ENCODE assay signal across 19 cellular contexts in genomic region chr17:4208228-4208627, GRCh38. TPM values are rescaled to one million over a fixed set of nuclear protein-coding genes. Genes with fewer than 3 reads are reported as not detected.
DNase-seq lines count a peak whose midpoint lies in the region; ATAC-seq and TF ChIP-seq lines count a peak whose summit lies in the region.
"Had no signal": no experiment of that assay in that cellular context is flagged by ENCODE, and none has a peak within 500 bp of the region (broad histone marks: within the 10 kb centered on the region; RNA-seq: fewer than 3 reads in every experiment).

No MANE protein-coding gene starts in this region.

- peak overlapping the region in 1 of 2 donors; percentile 46 for H3K4me3 Mint-ChIP-seq in CD14-positive monocyte
- H3K4me3 Mint-ChIP-seq in CD8-positive, alpha-beta memory T cell: no peak overlapping the region
- H3K4me3 Mint-ChIP-seq: activated CD4-positive, alpha-beta T cell treated with anti-CD3 and anti-CD28 coated beads for 36 hours; activated naive CD4-positive, alpha-beta T cell treated with anti-CD3 and anti-CD28 coated beads for 36 hours; brain; stimulated activated naive CD8-positive, alpha-beta T cell treated with anti-CD3 and anti-CD28 coated beads, Interleukin-15, Interleukin-2, amounts not matched to agents 100 ng/mL and 50 ng/mL, for 24 hours had no signal

- no peak for TF ChIP-seq CTCF in CD14-positive monocyte (IDR thresholded peaks at IDR 0.05)
- TF ChIP-seq CTCF in fibroblast of mammary gland (conservative IDR thresholded peaks at IDR 0.05; ENCODE audit: control insufficient read depth, insufficient read depth, low read depth, low read length): no peak
- TF ChIP-seq CTCF in sigmoid colon (IDR thresholded peaks at IDR 0.05): no peak

- no peaks in the 10 kb centered on the region for H3K9me3 ChIP-seq in sigmoid colon
- no peaks in the 10 kb centered on the region for H3K9me3 ChIP-seq in CD8-positive, alpha-beta memory T cell (ENCODE audit: low read length)

- peaks cover 91 to 99% of the 10 kb centered on the region in 2 donors for H3K36me3 Mint-ChIP-seq in CD14-positive monocyte
- peaks cover 3 to 72% (median 20%) of the 10 kb centered on the region in 3 donors for H3K36me3 Mint-ChIP-seq in CD8-positive, alpha-beta memory T cell

- peaks cover 0 to 49% (median 42%) of the 10 kb centered on the region in 4 donors for H3K4me1 ChIP-seq in sigmoid colon
- H3K4me1 ChIP-seq in CD8-positive, alpha-beta memory T cell (ENCODE audit: insufficient read depth, low read length): no peaks in the 10 kb centered on the region

- H3K36me3 ChIP-seq in sigmoid colon: peaks cover 8 to 58% (median 24%) of the 10 kb centered on the region in 4 donors
- peaks cover 31% of the 10 kb centered on the region for H3K36me3 ChIP-seq in CD8-positive, alpha-beta memory T cell (ENCODE audit: insufficient read depth, low read length)

- H3K27me3 Mint-ChIP-seq in CD14-positive monocyte (ENCODE audit: low read depth in 3 of 3): peaks cover 58 to 80% (median 64%) of the 10 kb centered on the region in 3 donors
- no peaks in the 10 kb centered on the region for H3K27me3 Mint-ChIP-seq in CD8-positive, alpha-beta memory T cell
- H3K27me3 Mint-ChIP-seq: activated CD4-positive, alpha-beta T cell treated with anti-CD3 and anti-CD28 coated beads for 36 hours; brain; stimulated activated naive CD8-positive, alpha-beta T cell treated with anti-CD3 and anti-CD28 coated beads, Interleukin-15, Interleukin-2, amounts not matched to agents 100 ng/mL and 50 ng/mL, for 24 hours had no signal

- no peak for TF ChIP-seq POLR2A in sigmoid colon (IDR thresholded peaks at IDR 0.05)

- peaks cover 23% of the 10 kb centered on the region for H3K4me1 Mint-ChIP-seq in CD14-positive monocyte
- peaks cover 6 to 13% (median 8%) of the 10 kb centered on the region in 3 donors for H3K4me1 Mint-ChIP-seq in CD8-positive, alpha-beta memory T cell
- H3K4me1 Mint-ChIP-seq: brain had no signal

- CTCF ChIA-PET in CD8-positive, alpha-beta memory T cell (lab: Charles Lee): interaction anchor here (1.5 kb wide), 1 partner anchor 8 kb away, joined by 5 read pairs; no protein-coding TSS in a partner anchor

- DNase-seq in CD14-positive monocyte (ENCODE audit: low spot score) (no peak), T1000 (lab: John Stamatoyannopoulos, UW) (peak; percentile 51), fibroblast of mammary gland (ENCODE audit: low read depth) (peak; percentile 78), sigmoid colon (no peak), HuH-7 (ENCODE audit: low spot score) (no peak), NOMO-1 treated with DMSO at 0.1 percent for 48 hours (lab: John Stamatoyannopoulos, UW; ENCODE audit: unreplicated experiment) (no peak)
- no peak for DNase-seq in CD8-positive, alpha-beta memory T cell
- DNase-seq: activated CD4-positive, alpha-beta T cell treated with anti-CD3 and anti-CD28 coated beads for 36 hours; activated CD8-positive, alpha-beta memory T cell treated with anti-CD3 and anti-CD28 coated beads, Interleukin-2, amount 50 U/mL, for 48 hours; activated naive CD4-positive, alpha-beta T cell treated with anti-CD3 and anti-CD28 coated beads for 36 hours; AML-193; erythroblast; kidney; NCI-H2029 treated with DMSO at 0.1 percent for 48 hours; NCI-H510A treated with DMSO at 0.1 percent for 48 hours; T-helper 9 cell had no signal

- WGBS in sigmoid colon, 2 donors: 85 to 96% methylated on average over 4 of the region's 4 CpGs

- no peak overlapping the region for H3K4me3 ChIP-seq in fibroblast of mammary gland (ENCODE audit: control insufficient read depth, low read depth, low read length)
- no peak overlapping the region for H3K4me3 ChIP-seq in sigmoid colon
- no peak overlapping the region for H3K4me3 ChIP-seq in CD8-positive, alpha-beta memory T cell (ENCODE audit: low read length)

- ATAC-seq in HG02610 (IDR thresholded peaks at IDR 0.05; ENCODE audit: unreplicated experiment): no peak
- ATAC-seq: activated CD4-positive, alpha-beta T cell treated with anti-CD3 and anti-CD28 coated beads for 36 hours had no signal

- intact Hi-C loops in CD14-positive monocyte (cut with micrococcal nuclease) (no loop called here), sigmoid colon (cut with DNase I) (no loop called here)

- peak overlapping the region in 4 of 7 donors; percentile 12 to 48 (median 41) for H3K27ac Mint-ChIP-seq in CD14-positive monocyte
- peak overlapping the region in 3 of 8 donors; percentile 15 to 70 (median 45) for H3K27ac Mint-ChIP-seq in CD8-positive, alpha-beta memory T cell
- H3K27ac Mint-ChIP-seq: activated CD4-positive, alpha-beta T cell treated with anti-CD3 and anti-CD28 coated beads for 36 hours; activated naive CD4-positive, alpha-beta T cell treated with anti-CD3 and anti-CD28 coated beads for 36 hours; stimulated activated naive CD8-positive, alpha-beta T cell treated with anti-CD3 and anti-CD28 coated beads, Interleukin-15, Interleukin-2, amounts not matched to agents 100 ng/mL and 50 ng/mL, for 24 hours had no signal

- H3K27ac ChIP-seq in sigmoid colon: peak overlapping the region; percentile 41 to 94 (median 79)
- no peak overlapping the region for H3K27ac ChIP-seq in CD8-positive, alpha-beta memory T cell (ENCODE audit: low read depth, low read length)

- TF ChIP-seq EP300 in sigmoid colon (IDR thresholded peaks at IDR 0.05): no peak

- peaks cover 0 to 17% (median 11%) of the 10 kb centered on the region in 7 donors for H3K9me3 Mint-ChIP-seq in CD14-positive monocyte
- H3K9me3 Mint-ChIP-seq in CD8-positive, alpha-beta memory T cell: no peaks in the 10 kb centered on the region
- H3K9me3 Mint-ChIP-seq: activated naive CD4-positive, alpha-beta T cell treated with anti-CD3 and anti-CD28 coated beads for 36 hours; brain; stimulated activated naive CD8-positive, alpha-beta T cell treated with anti-CD3 and anti-CD28 coated beads, Interleukin-15, Interleukin-2, amounts not matched to agents 100 ng/mL and 50 ng/mL, for 24 hours had no signal

- POLR2A ChIA-PET in CD8-positive, alpha-beta memory T cell (lab: Charles Lee): no interaction called here

- no peaks in the 10 kb centered on the region for H3K27me3 ChIP-seq in sigmoid colon
- H3K27me3 ChIP-seq in CD8-positive, alpha-beta memory T cell (ENCODE audit: insufficient read depth, low read length, poor library complexity, severe bottlenecking): no peaks in the 10 kb centered on the region

RNA-seq across cellular contexts. Expression of gene ANKFY1, which starts 55.6 kb away (rescaled TPM):
- polyA plus RNA-seq in CD14-positive monocyte (10 to 100 TPM; 13.5 to 21.7 TPM), sigmoid colon (10 to 100 TPM in 2 of 3 donors, 1 to 10 TPM in 1; 6.0 to 24.3 (median 10.2) TPM)
- 10 to 100 TPM; 52.6 to 68.0 (median 59.8) TPM for total RNA-seq in sigmoid colon
- total RNA-seq in CD8-positive, alpha-beta memory T cell: 10 to 100 TPM; 35.2 to 39.6 TPM
- polyA plus RNA-seq in CD8-positive, alpha-beta memory T cell: 13.3 TPM

Comparison
In these comparisons a context has a peak if more than half of its experiments do, and no peak if none do; other contexts are left out.
1. DNase-seq: peak in T1000 (single experiment) and fibroblast of mammary gland (single experiment); none in CD14-positive monocyte (single experiment), sigmoid colon (single experiment), HuH-7 (single experiment), NOMO-1 treated with DMSO at 0.1 percent for 48 hours (single experiment) and CD8-positive, alpha-beta memory T cell (0 of 5).